ENCODE assay signal across 22 cellular contexts in the genomic region with DNA sequence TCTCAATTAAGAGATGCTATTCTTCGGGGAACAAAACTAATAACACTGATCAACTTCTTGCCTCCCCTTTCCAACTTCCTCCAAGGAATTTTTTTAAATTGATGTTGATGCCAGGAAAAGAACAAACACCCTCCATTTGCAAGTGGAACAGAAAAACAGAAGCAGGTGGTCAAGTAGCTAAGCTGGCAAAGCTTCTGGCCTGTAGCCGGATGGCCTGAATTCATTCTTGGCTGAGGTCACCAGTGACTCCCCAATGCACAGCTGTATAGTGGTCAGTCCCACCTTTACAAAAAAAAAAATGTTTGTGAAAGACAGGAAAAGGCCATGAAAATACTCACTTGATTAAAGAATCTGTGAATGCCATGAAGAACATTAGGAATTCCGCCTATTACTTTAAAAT. TPM values are rescaled to one million over a fixed set of nuclear protein-coding genes. Genes with fewer than 3 reads are reported as not detected.
DNase-seq lines count a peak whose midpoint lies in the region; FAIRE-seq and TF ChIP-seq lines count a peak whose summit lies in the region.
"Had no signal": no experiment of that assay in that cellular context is flagged by ENCODE, and none has a peak within 500 bp of the region (broad histone marks: within the 10 kb centered on the region; RNA-seq: fewer than 3 reads in every experiment).

No MANE protein-coding gene starts in this region.

- no peak overlapping the region for H3K4me3 ChIP-seq in endothelial cell of umbilical vein (replicated peaks in 1 of 3; ENCODE audit: insufficient read depth in 1 of 3, low read depth in 1 of 3, low read length in 3 of 3)
- H3K4me3 ChIP-seq in Karpas-422 (ENCODE audit: low read length) = no peak overlapping the region
- H3K4me3 ChIP-seq: BLaER1, GM12878, GM23338 had no signal

- no peak overlapping the region for H3K27ac ChIP-seq in endothelial cell of umbilical vein (ENCODE audit: insufficient read depth, low read depth, low read length)
- no peak overlapping the region for H3K27ac ChIP-seq in Karpas-422 (ENCODE audit: low read length)
- H3K27ac ChIP-seq: BLaER1 had no signal

- dilution Hi-C loops in endothelial cell of umbilical vein (cut with MboI; ENCODE audit: extremely low pct_ligation_motif_present, low sequenced_read_pairs) = no loop called here

- no peaks in the 10 kb centered on the region for H4K20me1 ChIP-seq in endothelial cell of umbilical vein (replicated peaks; ENCODE audit: control insufficient read depth, extremely low read depth, insufficient read depth, low read length)
- no peaks in the 10 kb centered on the region for H4K20me1 ChIP-seq in Karpas-422 (ENCODE audit: insufficient read depth, low read depth, low read length)
- H4K20me1 ChIP-seq: BLaER1 had no signal

- CTCF ChIA-PET in endothelial cell of umbilical vein (lab: Charles Lee) = interaction anchor here (0.7 to 2.3 kb wide), 4 partner anchors 9 to 37 kb away, joined by 3 to 8 read pairs (median 4); no protein-coding TSS in a partner anchor

- no peak for TF ChIP-seq CTCF in endothelial cell of umbilical vein (IDR thresholded peaks at IDR 0.05; ENCODE audit: extremely low read depth in 1 of 2, insufficient read depth in 1 of 2, low read depth in 1 of 2, low read length in 2 of 2)

- no TSS peak for BruUV-seq in endothelial cell of umbilical vein (replicated peaks; lab: Mats Ljungman, UMichigan)

- no peak overlapping the region for H2AFZ ChIP-seq in endothelial cell of umbilical vein (ENCODE audit: low read depth, low read length)
- H2AFZ ChIP-seq in Karpas-422 (ENCODE audit: low read length) = no peak overlapping the region
- H2AFZ ChIP-seq: GM23338 had no signal

- H3K36me3 ChIP-seq in endothelial cell of umbilical vein (ENCODE audit: control insufficient read depth in 2 of 2, extremely low read depth in 1 of 2, insufficient read depth in 2 of 2, low read length in 2 of 2) (no peaks in the 10 kb centered on the region), Karpas-422 (ENCODE audit: insufficient read depth, low read length) (no peaks in the 10 kb centered on the region)
- H3K36me3 ChIP-seq: BLaER1 had no signal

- in situ Hi-C loops in KBM-7 (cut with MboI; ENCODE audit: low pct_unique_long_range_greater_than_20kb, low sequenced_read_pairs) = no loop called here

- H3K9me3 ChIP-seq in endothelial cell of umbilical vein (replicated peaks; ENCODE audit: control insufficient read depth, insufficient read depth, low read length) (no peaks in the 10 kb centered on the region), Karpas-422 (ENCODE audit: low read length) (no peaks in the 10 kb centered on the region)
- H3K9me3 ChIP-seq: BLaER1 had no signal

- no peak for FAIRE-seq in endothelial cell of umbilical vein (lab: Jason Lieb, UNC)
- FAIRE-seq: GM12878 had no signal

- no peak overlapping the region for H3K4me2 ChIP-seq in endothelial cell of umbilical vein (ENCODE audit: insufficient read depth, low read length)
- no peak overlapping the region for H3K4me2 ChIP-seq in Karpas-422 (ENCODE audit: low read depth, low read length, poor library complexity, severe bottlenecking)
- H3K4me2 ChIP-seq: BLaER1, GM23338 had no signal

- H3K4me1 ChIP-seq in endothelial cell of umbilical vein (ENCODE audit: control insufficient read depth, extremely low read depth, insufficient read depth, low read length) = peaks cover 40% of the 10 kb centered on the region
- H3K4me1 ChIP-seq in Karpas-422 (ENCODE audit: low read length) = no peaks in the 10 kb centered on the region
- H3K4me1 ChIP-seq: BLaER1 had no signal

- H3K79me2 ChIP-seq in endothelial cell of umbilical vein (ENCODE audit: control insufficient read depth, insufficient read depth, low read length) = peaks cover 97% of the 10 kb centered on the region
- H3K79me2 ChIP-seq in Karpas-422 (ENCODE audit: low read length) = no peaks in the 10 kb centered on the region

- DNase-seq in DMS 273 treated with DMSO at 0.1 percent for 48 hours (lab: John Stamatoyannopoulos, UW) (peak; percentile 75), NCI-H82 treated with DMSO at 0.1 percent for 48 hours (lab: John Stamatoyannopoulos, UW; ENCODE audit: unreplicated experiment) (peak; percentile 9), endothelial cell of umbilical vein (ENCODE audit: low read depth, low spot score) (peak; percentile 77), pons (ENCODE audit: low spot score) (peak; percentile 58), MV-4-11 (lab: John Stamatoyannopoulos, UW) (no peak), inferior parietal cortex (ENCODE audit: extremely low spot score) (no peak), KBM-7 (no peak), Karpas-422 (no peak)
- DNase-seq: CD4-positive, CD25-positive, alpha-beta regulatory T cell; GDM1; H9; KG1; NCI-H1092 treated with DMSO at 0.1 percent for 48 hours; NCI-H1436; NCI-H187 treated with DMSO at 0.1 percent for 48 hours; NCI-H2171 treated with DMSO at 0.1 percent for 48 hours; NCI-H526; Right ventricle myocardium superior; RPMI8226 had no signal

- no peaks in the 10 kb centered on the region for H3K27me3 ChIP-seq in endothelial cell of umbilical vein (ENCODE audit: control insufficient read depth in 2 of 2, insufficient read depth in 2 of 2, low read length in 2 of 2)
- no peaks in the 10 kb centered on the region for H3K27me3 ChIP-seq in Karpas-422 (ENCODE audit: low read length)
- H3K27me3 ChIP-seq: BLaER1 had no signal

- no peak for TF ChIP-seq POLR2A in endothelial cell of umbilical vein (IDR thresholded peaks at IDR 0.05; ENCODE audit: low read depth, low read length)

- POLR2A ChIA-PET in endothelial cell of umbilical vein (lab: Charles Lee) = interaction anchor here (0.7 kb wide), 2 partner anchors 41 to 89 kb away, joined by 3 read pairs; no protein-coding TSS in a partner anchor

- H3K9me2 ChIP-seq in Karpas-422 (replicated peaks; ENCODE audit: insufficient read depth, low read length) = no peaks in the 10 kb centered on the region

- intact Hi-C loops in endothelial cell of umbilical vein (cut with micrococcal nuclease) = loop anchor here (1.0 kb wide), 1 partner anchor 25 kb away; no protein-coding TSS in a partner anchor

- H3K9me1 ChIP-seq in endothelial cell of umbilical vein (replicated peaks; ENCODE audit: control insufficient read depth, extremely low read depth, insufficient read depth, low read length) = no peaks in the 10 kb centered on the region

- H3K9ac ChIP-seq in endothelial cell of umbilical vein (replicated peaks; ENCODE audit: extremely low read depth, insufficient read depth, low read length) = no peak overlapping the region
- no peak overlapping the region for H3K9ac ChIP-seq in Karpas-422 (ENCODE audit: low read length)
- H3K9ac ChIP-seq: BLaER1 had no signal

TF ChIP-seq in endothelial cell of umbilical vein, 7 proteins besides CTCF, POLR2A, EP300 and RAD21:
- TF ChIP-seq JUN (IDR thresholded peaks at IDR 0.05; ENCODE audit: borderline replicate concordance, insufficient read depth, insufficient read length, low read depth) = no peak
- TF ChIP-seq GATA2 (IDR thresholded peaks at IDR 0.05; ENCODE audit: insufficient read depth, insufficient read length, low read depth, low read length) = no peak
- no peak for TF ChIP-seq POLR2AphosphoS5 (IDR thresholded peaks at IDR 0.05; ENCODE audit: insufficient read depth, low read depth, low read length)
- TF ChIP-seq EZH2 (IDR thresholded peaks at IDR 0.05; ENCODE audit: borderline replicate concordance, low read depth, low read length, severe bottlenecking) = no peak
- TF ChIP-seq MYC (IDR thresholded peaks at IDR 0.05; ENCODE audit: low read depth, low read length) = no peak
- no peak for TF ChIP-seq FOS (IDR thresholded peaks at IDR 0.05; ENCODE audit: borderline replicate concordance, insufficient read depth, low read length)
- TF ChIP-seq MAX (IDR thresholded peaks at IDR 0.05; ENCODE audit: insufficient read depth, insufficient read length) = no peak
TF ChIP-seq in endothelial cell of umbilical vein: peak in this region for 0.

RNA-seq across cellular contexts. Expression of gene DOCK4, which starts 39.1 kb away (rescaled TPM):
- total RNA-seq in endothelial cell of umbilical vein = 164 TPM in 2 replicates
- polyA plus RNA-seq in endothelial cell of umbilical vein = 37.5 and 47.4 TPM in 2 replicates
- 37.7 and 38.6 TPM in 2 replicates for polyA plus RNA-seq in endothelial cell of umbilical vein (2011; cell fraction: cytosol; rRNA removed)
- polyA plus RNA-seq in endothelial cell of umbilical vein (2011; cell fraction: nucleus; rRNA removed) = 168 and 178 TPM in 2 replicates
- polyA plus RNA-seq in endothelial cell of umbilical vein (2012) = 69.2 and 79.1 TPM in 2 replicates
- 246 and 289 TPM in 2 replicates for polyA minus RNA-seq in endothelial cell of umbilical vein
- 1.7 TPM for polyA minus RNA-seq in endothelial cell of umbilical vein (2011; cell fraction: cytosol; rRNA and poly(A)+ RNA removed)
- 603 and 865 TPM in 2 replicates for polyA minus RNA-seq in endothelial cell of umbilical vein (2011; cell fraction: nucleus; rRNA and poly(A)+ RNA removed)
- 0.07 and 0.54 TPM in 2 replicates for total RNA-seq in Karpas-422 (2014; rRNA removed; shearing (Covaris generic); ENCODE audit: low replicate concordance)
- polyA plus RNA-seq: CD4-positive, CD25-positive, alpha-beta regulatory T cell had no signal

RNA-seq across cellular contexts. Expression of gene ZNF277, which starts 39.4 kb away (rescaled TPM):
- total RNA-seq in endothelial cell of umbilical vein = 19.0 and 22.6 TPM in 2 replicates
- polyA plus RNA-seq in endothelial cell of umbilical vein = 4.6 and 7.8 TPM in 2 replicates
- polyA plus RNA-seq in endothelial cell of umbilical vein (2011; cell fraction: cytosol; rRNA removed) = 11.9 and 13.0 TPM in 2 replicates
- 6.8 and 7.8 TPM in 2 replicates for polyA plus RNA-seq in endothelial cell of umbilical vein (2011; cell fraction: nucleus; rRNA removed)
- polyA plus RNA-seq in endothelial cell of umbilical vein (2012) = 19.8 and 22.3 TPM in 2 replicates
- 8.4 and 11.6 TPM in 2 replicates for polyA minus RNA-seq in endothelial cell of umbilical vein
- 10.2 TPM for polyA minus RNA-seq in endothelial cell of umbilical vein (2011; cell fraction: cytosol; rRNA and poly(A)+ RNA removed)
- 15.1 and 21.9 TPM in 2 replicates for polyA minus RNA-seq in endothelial cell of umbilical vein (2011; cell fraction: nucleus; rRNA and poly(A)+ RNA removed)
- total RNA-seq in Karpas-422 (2014; rRNA removed; shearing (Covaris generic); ENCODE audit: low replicate concordance) = 32.5 and 37.4 TPM in 2 replicates

Comparison
In these comparisons a context has a peak if more than half of its experiments do, and no peak if none do; other contexts are left out.
1. DNase-seq: peak in DMS 273 treated with DMSO at 0.1 percent for 48 hours (single experiment), NCI-H82 treated with DMSO at 0.1 percent for 48 hours (single experiment), endothelial cell of umbilical vein (single experiment) and pons (single experiment); none in MV-4-11 (single experiment), inferior parietal cortex (single experiment), KBM-7 (single experiment) and Karpas-422 (single experiment).
2. RNA of gene DOCK4, which starts 39.1 kb away (total RNA-seq): 164 TPM in endothelial cell of umbilical vein; 0.07 to 0.54 TPM in Karpas-422; every median in the first group is over 100 times any median in the second.